Comparison of ENCODE assay signal across 11 cellular contexts in the genomic region with DNA sequence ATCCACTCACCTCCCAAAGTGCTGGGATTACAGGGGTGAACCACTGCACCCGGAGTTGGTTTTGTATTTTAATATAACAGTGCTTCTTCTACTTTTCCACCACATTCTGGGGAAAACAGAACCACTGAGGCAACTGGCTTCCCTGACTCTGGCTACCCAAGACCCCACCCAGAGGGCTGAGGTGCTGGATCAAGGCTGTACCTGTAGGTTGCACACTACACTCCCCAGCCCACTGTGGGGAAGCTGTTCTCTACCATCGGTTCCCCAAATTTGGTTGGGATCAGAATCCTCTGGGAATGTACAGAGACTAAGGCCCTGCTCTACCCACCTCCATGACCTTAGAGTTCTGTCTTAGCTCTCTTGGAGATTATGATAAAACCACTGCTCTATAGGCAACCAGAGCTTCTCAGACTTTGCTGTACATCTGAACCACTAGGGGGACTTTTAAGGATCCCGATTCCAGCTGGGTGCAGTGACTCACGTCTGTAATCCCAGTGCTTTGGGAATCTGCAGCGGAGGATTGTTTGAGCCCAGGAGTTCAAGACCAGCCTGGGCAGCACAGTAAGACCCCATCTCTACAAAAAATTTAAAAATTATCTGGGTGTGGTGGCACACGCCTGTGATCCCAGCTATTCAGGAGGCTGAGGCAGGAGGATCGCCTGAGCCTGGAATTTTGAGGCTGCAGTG. TPM values are rescaled to one million over a fixed set of nuclear protein-coding genes. Genes with fewer than 3 reads are reported as not detected.
A peak's percentile ranks its signal among the peaks of the same experiment; 100 is the strongest.
DNase-seq lines count a peak whose midpoint lies in the region; ATAC-seq, FAIRE-seq and TF ChIP-seq lines count a peak whose summit lies in the region.
"Had no signal": no experiment of that assay in that cellular context is flagged by ENCODE, and none has a peak within 500 bp of the region (broad histone marks: within the 10 kb centered on the region; RNA-seq: fewer than 3 reads in every experiment).

No MANE protein-coding gene starts in this region.

- no peak overlapping the region for H3K4me3 ChIP-seq in GM12864 (ENCODE audit: low read depth, low read length)
- no peak overlapping the region for H3K4me3 ChIP-seq in bronchial epithelial cell (ENCODE audit: low read depth, low read length)

- no peaks in the 10 kb centered on the region for H3K36me3 ChIP-seq in bronchial epithelial cell (ENCODE audit: control insufficient read depth, insufficient read depth, low read length)

- peak; percentile 57 for TF ChIP-seq CTCF in GM12864 (IDR thresholded peaks at IDR 0.05; ENCODE audit: low read depth, low read length, missing control alignments)
- TF ChIP-seq CTCF in bronchial epithelial cell (IDR thresholded peaks at IDR 0.05; ENCODE audit: insufficient read depth, low read length, severe bottlenecking) = peak; percentile 39

- no peak for DNase-seq in GM12864 (ENCODE audit: low read depth)
- peak; percentile 15 for DNase-seq in MV-4-11 (lab: John Stamatoyannopoulos, UW)
- DNase-seq in bronchial epithelial cell (ENCODE audit: low read depth) = peak; percentile 53
- peak; percentile 15 for DNase-seq in non-pigmented ciliary epithelial cell (ENCODE audit: low read depth)
- DNase-seq in stimulated activated naive CD4-positive, alpha-beta T cell (lab: John Stamatoyannopoulos, UW) = no peak
- DNase-seq in medulla oblongata (ENCODE audit: extremely low spot score) = no peak
- no peak for DNase-seq in GM19238 (ENCODE audit: insufficient read length, low spot score)
- DNase-seq: activated T-cell treated with anti-CD3 and anti-CD28 coated beads, Interleukin-2, amount 50 U/mL, for 1 hour; kidney glomerular epithelial cell; NCI-H2171 had no signal

- no peaks in the 10 kb centered on the region for H3K27me3 ChIP-seq in bronchial epithelial cell (ENCODE audit: control insufficient read depth, insufficient read depth, low read length)

- no peak for FAIRE-seq in bronchial epithelial cell (lab: Jason Lieb, UNC)

- ATAC-seq in GM18868 (IDR thresholded peaks at IDR 0.05; ENCODE audit: unreplicated experiment) = no peak

RNA-seq across cellular contexts. Expression of a gene that starts 51.6 kb away (rescaled TPM):
- total RNA-seq in bronchial epithelial cell = 0.13 TPM in 1 of 2 replicates, not detected in the other

Comparison
In these comparisons a context has a peak if more than half of its experiments do, and no peak if none do; other contexts are left out.
1. DNase-seq: peak in MV-4-11 (single experiment), bronchial epithelial cell (single experiment) and non-pigmented ciliary epithelial cell (single experiment); none in GM12864 (single experiment), stimulated activated naive CD4-positive, alpha-beta T cell (0 of 6), medulla oblongata (single experiment) and GM19238 (single experiment).